In the genomic region with DNA sequence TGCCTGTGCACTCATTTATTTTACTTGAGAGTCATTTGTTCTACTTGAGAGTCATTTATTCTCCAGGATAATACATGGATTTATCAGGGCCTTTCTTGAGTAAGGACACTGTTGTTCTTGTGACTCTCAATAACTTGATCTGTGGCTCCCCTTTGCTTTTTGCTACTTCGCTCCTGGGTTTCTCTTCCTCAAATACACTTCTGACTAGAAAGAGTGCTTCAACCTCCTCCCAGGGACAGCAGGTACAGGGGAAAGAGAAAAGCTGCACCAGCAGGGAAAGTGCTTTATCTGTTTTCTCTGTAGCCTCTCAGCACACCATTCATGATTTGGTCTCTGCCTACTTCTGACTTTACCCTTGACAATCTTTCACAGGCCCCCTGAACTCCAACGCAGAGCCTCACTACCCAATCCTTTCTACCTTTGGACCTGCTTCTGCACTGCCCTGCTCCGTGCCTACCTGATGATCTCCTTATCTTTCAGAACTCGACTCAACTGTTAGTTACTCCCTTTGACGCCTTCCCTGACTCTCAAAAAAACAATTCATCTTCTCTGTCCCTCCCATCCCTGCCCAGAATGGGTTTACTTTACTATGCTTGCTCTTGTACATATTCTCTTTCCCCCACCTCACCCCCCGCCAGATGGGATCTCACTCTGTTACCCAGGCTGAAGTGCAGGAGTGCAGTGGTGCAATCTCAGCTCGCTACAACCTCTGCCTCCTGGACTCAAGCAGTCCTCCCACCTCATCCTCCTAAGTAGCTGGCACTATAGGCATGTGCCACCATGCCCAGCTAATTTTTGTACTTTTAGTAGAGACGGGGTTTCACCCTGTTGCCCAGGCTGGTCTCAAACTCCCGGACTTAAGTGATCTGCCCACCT, we compare ENCODE assay signal across 10 cellular contexts. TPM values are rescaled to one million over a fixed set of nuclear protein-coding genes. Genes with fewer than 3 reads are reported as not detected.
DNase-seq lines count a peak whose midpoint lies in the region; ATAC-seq, FAIRE-seq and TF ChIP-seq lines count a peak whose summit lies in the region.
"Had no signal": no experiment of that assay in that cellular context is flagged by ENCODE, and none has a peak within 500 bp of the region (broad histone marks: within the 10 kb centered on the region; RNA-seq: fewer than 3 reads in every experiment).

No MANE protein-coding gene starts in this region.

- H4K20me1 ChIP-seq in astrocyte (ENCODE audit: insufficient read depth, low read length), result no peaks in the 10 kb centered on the region
- H4K20me1 ChIP-seq in PC-9 (ENCODE audit: insufficient read depth), result no peaks in the 10 kb centered on the region

- ATAC-seq in HG03442 (IDR thresholded peaks at IDR 0.05; ENCODE audit: unreplicated experiment) (peak; percentile 25), HG02973 (IDR thresholded peaks at IDR 0.05; ENCODE audit: unreplicated experiment) (no peak)
- ATAC-seq in stimulated activated naive B cell treated with anti-CD40 and anti-IgM and Interleukin-4, amounts not matched to agents 10 μg/mL and 1 μg/mL and 100 μg/mL, for 72 hours (replicated peaks), result peak; percentile 68 to 74

- WGBS in suprapubic skin, result 84% methylated on average over 9 of the region's 9 CpGs

- H3K4me1 ChIP-seq in astrocyte (ENCODE audit: insufficient read depth, low read length), result peaks cover 5% of the 10 kb centered on the region
- peaks cover 9% of the 10 kb centered on the region for H3K4me1 ChIP-seq in PC-9 (replicated peaks; ENCODE audit: insufficient read depth)
- peaks cover 11% of the 10 kb centered on the region for H3K4me1 ChIP-seq in suprapubic skin

- no TSS peak for BruUV-seq in PC-9 (replicated peaks; lab: Mats Ljungman, UMichigan)

- H3K4me3 ChIP-seq in astrocyte (ENCODE audit: insufficient read depth, low read depth, low read length), result no peak overlapping the region
- no peak overlapping the region for H3K4me3 ChIP-seq in PC-9
- H3K4me3 ChIP-seq in suprapubic skin, result no peak overlapping the region

- intact Hi-C loops in PC-9 (cut with micrococcal nuclease; ENCODE audit: unreplicated experiment), result no loop called here

- no peaks in the 10 kb centered on the region for H3K36me3 Mint-ChIP-seq in activated T-cell treated with anti-CD3 and anti-CD28 coated beads, Interleukin-2, amount 50 U/mL, for 24 hours (ENCODE audit: low read depth)
- H3K36me3 Mint-ChIP-seq in astrocyte (ENCODE audit: low read depth, unreplicated experiment), result no peaks in the 10 kb centered on the region
- no peaks in the 10 kb centered on the region for H3K36me3 Mint-ChIP-seq in stimulated activated naive B cell treated with anti-CD40 and anti-IgM and Interleukin-4, amounts not matched to agents 10 μg/mL and 1 μg/mL and 100 μg/mL, for 72 hours

- peak overlapping the region; percentile 60 for H3K27ac Mint-ChIP-seq in activated T-cell treated with anti-CD3 and anti-CD28 coated beads, Interleukin-2, amount 50 U/mL, for 24 hours
- no peak overlapping the region for H3K27ac Mint-ChIP-seq in astrocyte (ENCODE audit: unreplicated experiment)
- H3K27ac Mint-ChIP-seq in stimulated activated naive B cell treated with anti-CD40 and anti-IgM and Interleukin-4, amounts not matched to agents 10 μg/mL and 1 μg/mL and 100 μg/mL, for 72 hours, result peak overlapping the region; percentile 65

- H3K9me3 ChIP-seq in astrocyte (ENCODE audit: insufficient read depth, low read depth, low read length) (no peaks in the 10 kb centered on the region), PC-9 (ENCODE audit: insufficient read depth, low read depth) (no peaks in the 10 kb centered on the region), suprapubic skin (no peaks in the 10 kb centered on the region)

- H3K79me2 ChIP-seq in astrocyte (ENCODE audit: insufficient read depth, low read length), result no peaks in the 10 kb centered on the region
- no peaks in the 10 kb centered on the region for H3K79me2 ChIP-seq in PC-9 (ENCODE audit: low read depth)

- no peak for FAIRE-seq in astrocyte (lab: Jason Lieb, UNC)

- no peak for TF ChIP-seq POLR2A in suprapubic skin (IDR thresholded peaks at IDR 0.05)

- TF ChIP-seq CTCF in astrocyte (IDR thresholded peaks at IDR 0.05; ENCODE audit: insufficient read depth, low read depth, low read length) (no peak), PC-9 (conservative IDR thresholded peaks at IDR 0.05) (no peak), suprapubic skin (IDR thresholded peaks at IDR 0.05) (no peak)

- no peak overlapping the region for H2AFZ ChIP-seq in astrocyte (ENCODE audit: low read depth, low read length)
- H2AFZ ChIP-seq in PC-9, result no peak overlapping the region

- POLR2A ChIA-PET in PC-9 (lab: Charles Lee; ENCODE audit: unreplicated experiment), result no interaction called here

- peaks cover 10% of the 10 kb centered on the region for H3K4me1 Mint-ChIP-seq in activated T-cell treated with anti-CD3 and anti-CD28 coated beads, Interleukin-2, amount 50 U/mL, for 24 hours (ENCODE audit: low read depth)
- H3K4me1 Mint-ChIP-seq in astrocyte (ENCODE audit: low read depth, unreplicated experiment), result peaks cover 19% of the 10 kb centered on the region
- peaks cover 13 to 15% of the 10 kb centered on the region in 2 donors for H3K4me1 Mint-ChIP-seq in stimulated activated naive B cell treated with anti-CD40 and anti-IgM and Interleukin-4, amounts not matched to agents 10 μg/mL and 1 μg/mL and 100 μg/mL, for 72 hours

- H3K36me3 ChIP-seq in astrocyte (ENCODE audit: insufficient read depth, low read length) (no peaks in the 10 kb centered on the region), PC-9 (ENCODE audit: low read depth) (no peaks in the 10 kb centered on the region), suprapubic skin (no peaks in the 10 kb centered on the region)

- no peaks in the 10 kb centered on the region for H3K9me3 Mint-ChIP-seq in activated T-cell treated with anti-CD3 and anti-CD28 coated beads, Interleukin-2, amount 50 U/mL, for 24 hours
- no peaks in the 10 kb centered on the region for H3K9me3 Mint-ChIP-seq in astrocyte (ENCODE audit: unreplicated experiment)
- no peaks in the 10 kb centered on the region for H3K9me3 Mint-ChIP-seq in stimulated activated naive B cell treated with anti-CD40 and anti-IgM and Interleukin-4, amounts not matched to agents 10 μg/mL and 1 μg/mL and 100 μg/mL, for 72 hours

- H3K27me3 ChIP-seq in astrocyte (ENCODE audit: insufficient read depth, low read length), result peaks cover 31% of the 10 kb centered on the region
- peaks cover 56% of the 10 kb centered on the region for H3K27me3 ChIP-seq in PC-9 (ENCODE audit: insufficient read depth, low read depth)
- H3K27me3 ChIP-seq in suprapubic skin, result peaks cover 3% of the 10 kb centered on the region

- peak overlapping the region; percentile 62 for H3K4me3 Mint-ChIP-seq in activated T-cell treated with anti-CD3 and anti-CD28 coated beads, Interleukin-2, amount 50 U/mL, for 24 hours
- H3K4me3 Mint-ChIP-seq in astrocyte (ENCODE audit: unreplicated experiment), result peak overlapping the region; percentile 31
- H3K4me3 Mint-ChIP-seq in stimulated activated naive B cell treated with anti-CD40 and anti-IgM and Interleukin-4, amounts not matched to agents 10 μg/mL and 1 μg/mL and 100 μg/mL, for 72 hours, result peak overlapping the region; percentile 62 to 71

- no peak overlapping the region for H3K9ac ChIP-seq in astrocyte (ENCODE audit: low read length)

- peak overlapping the region; percentile 57 for H3K4me2 ChIP-seq in astrocyte (ENCODE audit: low read length)
- H3K4me2 ChIP-seq in PC-9, result no peak overlapping the region

- no peak for TF ChIP-seq EP300 in suprapubic skin (IDR thresholded peaks at IDR 0.05)

- H3F3A ChIP-seq in PC-9 (ENCODE audit: insufficient read depth, low read depth), result peaks cover 15% of the 10 kb centered on the region

- DNase-seq in activated T-cell treated with anti-CD3 and anti-CD28 coated beads, Interleukin-2, amount 50 U/mL, for 24 hours, result no peak
- DNase-seq in activated T-cell treated with anti-CD3 and anti-CD28 coated beads, Interleukin-2, amount 50 U/mL, for 48 hours, result no peak
- DNase-seq in astrocyte (ENCODE audit: low read depth) (no peak), PC-9 (no peak), suprapubic skin (ENCODE audit: low spot score in 2 of 2) (no peak)
- DNase-seq in stimulated activated naive B cell treated with anti-CD40 and anti-IgM and Interleukin-4, amounts not matched to agents 10 μg/mL and 1 μg/mL and 100 μg/mL, for 72 hours, result no peak
- DNase-seq: GOT3; stimulated activated CD4-positive, alpha-beta T cell treated with anti-CD3 and anti-CD28 coated beads, Interleukin-12 subunit alpha, Interleukin-12 subunit beta, amount 100 ng/mL, for 4 hours had no signal

- CTCF ChIA-PET in PC-9 (lab: Charles Lee), result interaction anchor here (0.6 to 1.8 kb wide), 5 partner anchors 11 to 330 kb away, joined by 3 to 7 read pairs (median 5); a partner anchor contains a TSS

- H3K9me2 ChIP-seq in PC-9 (ENCODE audit: insufficient read depth), result no peaks in the 10 kb centered on the region

- H3K27me3 Mint-ChIP-seq in activated T-cell treated with anti-CD3 and anti-CD28 coated beads, Interleukin-2, amount 50 U/mL, for 24 hours, result peaks cover 15% of the 10 kb centered on the region
- peaks cover 26% of the 10 kb centered on the region for H3K27me3 Mint-ChIP-seq in astrocyte (ENCODE audit: low read depth, unreplicated experiment)
- H3K27me3 Mint-ChIP-seq in stimulated activated naive B cell treated with anti-CD40 and anti-IgM and Interleukin-4, amounts not matched to agents 10 μg/mL and 1 μg/mL and 100 μg/mL, for 72 hours, result peaks cover 22 to 47% of the 10 kb centered on the region in 2 donors

- H3K27ac ChIP-seq in astrocyte (ENCODE audit: low read depth, low read length) (no peak overlapping the region), PC-9 (no peak overlapping the region), suprapubic skin (no peak overlapping the region)

RNA-seq across cellular contexts. Expression of a gene that starts 15.6 kb away (rescaled TPM):
- total RNA-seq in astrocyte (7.0 and 7.8 TPM in 2 replicates), PC-9 (2021) (3.3 and 4.0 TPM in 2 replicates), suprapubic skin (1 to 10 TPM; 3.3 to 6.5 (median 4.8) TPM)

RNA-seq across cellular contexts. Expression of a gene that starts 22.6 kb away (rescaled TPM):
- total RNA-seq in astrocyte (0.27 and 0.29 TPM in 2 replicates), PC-9 (2021) (not detected in 2 replicates), suprapubic skin (not detected)

RNA-seq across cellular contexts. Expression of a gene that starts 34.0 kb away (rescaled TPM):
- not detected in 2 replicates for total RNA-seq in astrocyte
- total RNA-seq in PC-9 (2021), result not detected in 2 replicates
- under 1 TPM in 1 of 4 donors, not detected in 3; 0.13 TPM for total RNA-seq in suprapubic skin

RNA-seq across cellular contexts. Expression of a gene that starts 51.1 kb away (rescaled TPM):
- total RNA-seq in astrocyte (42.8 and 45.8 TPM in 2 replicates), PC-9 (2021) (27.4 and 38.0 TPM in 2 replicates), suprapubic skin (10 to 100 TPM; 44.1 to 90.5 (median 50.8) TPM)
